8 cellular contexts compared by ENCODE assay signal in the genomic region with DNA sequence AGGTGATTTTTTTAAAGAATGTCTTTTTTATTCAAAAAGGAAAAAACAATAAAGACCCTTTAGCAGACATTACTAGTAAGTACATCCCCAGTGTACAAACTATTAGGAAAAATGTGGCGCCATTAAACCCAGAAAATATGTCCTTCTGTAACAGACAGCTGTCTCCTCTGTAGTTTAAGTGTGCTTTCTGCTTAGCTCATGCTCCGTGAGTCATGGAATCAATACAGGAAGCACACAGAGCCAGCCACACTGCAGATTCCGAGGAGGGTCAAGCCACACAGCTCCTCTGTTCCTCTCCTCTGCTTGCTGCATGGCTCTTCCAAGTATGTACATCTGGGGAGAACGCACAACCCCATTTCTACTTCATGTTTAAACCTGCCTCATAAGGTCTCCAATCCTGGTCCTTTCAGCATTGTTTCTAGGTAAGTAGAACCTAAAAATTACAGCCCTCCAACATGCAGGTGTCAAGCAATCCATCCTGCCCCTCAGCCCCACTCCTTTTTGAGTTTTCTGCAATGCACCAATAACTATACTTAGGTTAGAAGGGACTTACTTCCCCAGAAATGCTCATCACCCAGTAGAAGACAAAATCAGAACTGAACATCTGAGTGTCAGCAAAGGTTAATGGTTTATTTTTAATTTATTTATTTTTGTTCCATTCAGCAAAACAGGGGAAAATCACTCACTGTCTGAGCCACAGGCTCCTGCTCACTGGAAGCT. TPM values are rescaled to one million over a fixed set of nuclear protein-coding genes. Genes with fewer than 3 reads are reported as not detected.
DNase-seq lines count a peak whose midpoint lies in the region; ATAC-seq and TF ChIP-seq lines count a peak whose summit lies in the region.

No MANE protein-coding gene starts in this region.

- peaks cover 16 to 17% of the 10 kb centered on the region in 2 donors for H3K36me3 Mint-ChIP-seq in CD14-positive monocyte

- no peak overlapping the region for H3K9ac ChIP-seq in colonic mucosa (ENCODE audit: low read depth in 2 of 2, low read length in 2 of 2)

- DNase-seq in CD14-positive monocyte (ENCODE audit: low spot score) = peak; percentile 79
- DNase-seq in HuH-7.5 (ENCODE audit: low spot score) = peak; percentile 60
- peak; percentile 20 to 70 for DNase-seq in SHP77 (lab: John Stamatoyannopoulos, UW)
- peak; percentile 34 for DNase-seq in colonic mucosa
- peak; percentile 64 to 71 (median 68) for DNase-seq in right lobe of liver
- DNase-seq in suprapubic skin (ENCODE audit: low spot score in 2 of 2) = no peak
- DNase-seq in globus pallidus (ENCODE audit: low spot score) = no peak

- H3K27ac ChIP-seq in colonic mucosa (peak overlapping the region; percentile 46), right lobe of liver (peak overlapping the region; percentile 72 to 80 (median 77)), suprapubic skin (peak overlapping the region; percentile 73)

- peak; percentile 80 for TF ChIP-seq POLR2A in right lobe of liver (IDR thresholded peaks at IDR 0.05)
- no peak for TF ChIP-seq POLR2A in suprapubic skin (IDR thresholded peaks at IDR 0.05)

- H3K4me3 Mint-ChIP-seq in CD14-positive monocyte = peak overlapping the region; percentile 67 to 84

- no peaks in the 10 kb centered on the region for H3K4me1 ChIP-seq in colonic mucosa
- H3K4me1 ChIP-seq in right lobe of liver = peaks cover 0 to 80% (median 45%) of the 10 kb centered on the region in 4 donors
- H3K4me1 ChIP-seq in suprapubic skin = peaks cover 44% of the 10 kb centered on the region

- no peaks in the 10 kb centered on the region for H3K27me3 Mint-ChIP-seq in CD14-positive monocyte (ENCODE audit: low read depth in 3 of 3)

- no peaks in the 10 kb centered on the region for H3K9me3 ChIP-seq in colonic mucosa
- H3K9me3 ChIP-seq in right lobe of liver = no peaks in the 10 kb centered on the region
- no peaks in the 10 kb centered on the region for H3K9me3 ChIP-seq in suprapubic skin

- TF ChIP-seq EP300 in suprapubic skin (IDR thresholded peaks at IDR 0.05) = no peak

- H3K4me3 ChIP-seq in colonic mucosa (no peak overlapping the region), right lobe of liver (peak overlapping the region; percentile 6 to 30 (median 28)), suprapubic skin (peak overlapping the region; percentile 38)

- no peaks in the 10 kb centered on the region for H3K9me3 Mint-ChIP-seq in CD14-positive monocyte

- H3K27ac Mint-ChIP-seq in CD14-positive monocyte = peak overlapping the region; percentile 82 to 95 (median 89)

- ATAC-seq in right lobe of liver (peak; percentile 65 to 82 (median 76)), GM21423 (IDR thresholded peaks at IDR 0.05; ENCODE audit: unreplicated experiment) (no peak)

- H3K36me3 ChIP-seq in colonic mucosa (no peaks in the 10 kb centered on the region), right lobe of liver (no peaks in the 10 kb centered on the region), suprapubic skin (no peaks in the 10 kb centered on the region)

- WGBS in right lobe of liver (ENCODE audit: insufficient coverage, low coverage, low lambda C conversion rate, missing lambda C conversion rate) = 23% methylated on average over 4 of the region's 4 CpGs
- 25% methylated on average over 4 of the region's 4 CpGs for WGBS in suprapubic skin

- H3K27me3 ChIP-seq in colonic mucosa (no peaks in the 10 kb centered on the region), right lobe of liver (no peaks in the 10 kb centered on the region), suprapubic skin (no peaks in the 10 kb centered on the region)

- H3K4me1 Mint-ChIP-seq in CD14-positive monocyte = peaks cover 32% of the 10 kb centered on the region

- no peak for TF ChIP-seq CTCF in CD14-positive monocyte (IDR thresholded peaks at IDR 0.05)
- TF ChIP-seq CTCF in colonic mucosa (IDR thresholded peaks at IDR 0.05) = no peak
- TF ChIP-seq CTCF in right lobe of liver (IDR thresholded peaks at IDR 0.05) = no peak
- no peak for TF ChIP-seq CTCF in suprapubic skin (IDR thresholded peaks at IDR 0.05)

- intact Hi-C loops in CD14-positive monocyte (cut with micrococcal nuclease) (loop anchor here in 1 of 2 donors (5.0 kb wide), 1 partner anchor 34 kb away; no protein-coding TSS in a partner anchor), colonic mucosa (cut with DNase I) (no loop called here), right lobe of liver (cut with DNase I) (no loop called here)

RNA-seq across cellular contexts. Expression of gene ACVR1, which starts 37.5 kb away (rescaled TPM):
- polyA plus RNA-seq in CD14-positive monocyte = 1 to 10 TPM; 2.8 to 4.9 TPM
- total RNA-seq in colonic mucosa = 10 to 100 TPM; 15.8 to 18.0 TPM
- 10 to 100 TPM; 10.9 to 25.1 (median 14.6) TPM for total RNA-seq in right lobe of liver
- 10 to 100 TPM; 17.5 to 20.6 (median 18.5) TPM for total RNA-seq in suprapubic skin

Comparison
In these comparisons a context has a peak if more than half of its experiments do, and no peak if none do; other contexts are left out.
1. DNase-seq: peak in CD14-positive monocyte (single experiment), HuH-7.5 (single experiment), SHP77 (2 of 2), colonic mucosa (single experiment) and right lobe of liver (3 of 3); none in suprapubic skin (0 of 2) and globus pallidus (single experiment).
2. Peak in every context shown above with its lines, with median percentiles within 50 percentile points of each other: H3K27ac ChIP-seq.